In the genomic region with DNA sequence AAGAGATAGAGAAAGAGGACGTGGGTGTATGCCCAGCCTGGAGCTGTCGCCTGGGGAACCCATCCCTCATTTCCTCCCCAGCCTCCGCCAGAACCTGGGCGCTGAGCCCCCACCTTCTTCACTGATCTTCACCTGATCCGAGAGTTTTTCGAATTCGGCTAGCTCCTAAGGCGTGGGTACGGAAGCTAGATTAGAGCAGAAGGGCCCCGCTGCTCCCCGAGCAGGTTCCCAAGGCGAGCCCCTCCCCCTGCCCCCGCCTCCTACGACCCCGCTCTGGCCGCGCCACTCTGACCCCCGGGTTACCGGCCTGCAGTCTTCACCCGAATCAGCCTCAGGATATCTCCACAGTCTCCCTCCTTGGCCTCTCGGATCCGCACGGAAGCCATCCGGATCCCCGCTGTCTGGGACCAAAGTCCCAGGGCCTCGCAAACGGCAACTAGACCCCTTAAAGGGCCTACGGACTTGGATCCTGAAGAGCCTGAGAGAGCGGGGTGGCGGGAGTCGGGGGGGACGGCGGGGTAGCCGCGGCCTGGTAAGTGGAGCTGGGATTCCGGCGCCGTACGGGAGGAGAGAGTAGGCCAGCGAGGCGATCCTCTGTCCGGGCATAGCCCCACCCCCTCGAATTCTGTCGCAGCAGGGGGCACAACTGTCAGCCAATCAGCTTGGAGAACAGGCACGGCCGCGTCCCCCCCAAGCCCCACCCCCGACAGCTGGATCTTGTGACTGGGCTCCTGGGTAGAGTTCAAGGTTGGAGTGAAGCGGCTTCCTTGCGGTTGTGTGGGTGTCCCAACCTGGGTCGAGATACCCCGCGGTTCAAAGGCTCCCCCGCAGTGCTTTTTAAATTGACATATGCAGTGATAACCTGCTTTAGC, we compare ENCODE assay signal across 8 cellular contexts. TPM values are rescaled to one million over a fixed set of nuclear protein-coding genes. Genes with fewer than 3 reads are reported as not detected.
DNase-seq lines count a peak whose midpoint lies in the region; ATAC-seq and TF ChIP-seq lines count a peak whose summit lies in the region.

A gene (minus strand): TSS at position 572 of the 872 bp plus-strand sequence. CDS start 186 bp downstream, at position 386.

- H3K27ac ChIP-seq in coronary artery (peak within 1 kb of the TSS; percentile 68 to 77), layer of hippocampus (ENCODE audit: low read depth, low read length) (peak within 1 kb of the TSS; percentile 95)

- H3K27me3 Mint-ChIP-seq in activated CD4-positive, alpha-beta T cell treated with anti-CD3 and anti-CD28 coated beads, Interleukin-2, amount 10 ng/mL, durations not matched to agents 24 days and 14 days, result peaks cover 1% of the 10 kb centered on the region

- H3K9me3 Mint-ChIP-seq in activated CD4-positive, alpha-beta T cell treated with anti-CD3 and anti-CD28 coated beads, Interleukin-2, amount 10 ng/mL, durations not matched to agents 24 days and 14 days, result no peaks in the 10 kb centered on the region

- H3K27me3 ChIP-seq in layer of hippocampus (ENCODE audit: control insufficient read depth, insufficient read depth, low read length), result no peaks in the 10 kb centered on the region

- intact Hi-C loops in activated CD4-positive, alpha-beta T cell treated with anti-CD3 and anti-CD28 coated beads, Interleukin-2, amount 10 ng/mL, durations not matched to agents 24 days and 14 days (cut with micrococcal nuclease), result loop anchor here (1.0 kb wide), 1 partner anchor 61 kb away; a partner anchor contains a TSS

- peak within 1 kb of the TSS; percentile 91 for H3K4me3 Mint-ChIP-seq in activated CD4-positive, alpha-beta T cell treated with anti-CD3 and anti-CD28 coated beads, Interleukin-2, amount 10 ng/mL, durations not matched to agents 24 days and 14 days

- peaks cover 11% of the 10 kb centered on the region for H3K4me1 Mint-ChIP-seq in activated CD4-positive, alpha-beta T cell treated with anti-CD3 and anti-CD28 coated beads, Interleukin-2, amount 10 ng/mL, durations not matched to agents 24 days and 14 days

- peak within 1 kb of the TSS; percentile 80 for H3K4me3 ChIP-seq in coronary artery

- peak; percentile 66 for ATAC-seq in GM18520 (IDR thresholded peaks at IDR 0.05; ENCODE audit: unreplicated experiment)
- peak; percentile 83 for ATAC-seq in HG03103 (IDR thresholded peaks at IDR 0.05; ENCODE audit: low read depth, unreplicated experiment)

- H3K27ac Mint-ChIP-seq in activated CD4-positive, alpha-beta T cell treated with anti-CD3 and anti-CD28 coated beads, Interleukin-2, amount 10 ng/mL, durations not matched to agents 24 days and 14 days, result peak within 1 kb of the TSS; percentile 80

- DNase-seq in 8988T (peak; percentile 90), NCI-H446 (lab: John Stamatoyannopoulos, UW) (peak; percentile 82 to 91), coronary artery (ENCODE audit: low spot score) (peak; percentile 97)
- peak; percentile 94 for DNase-seq in activated CD4-positive, alpha-beta T cell treated with anti-CD3 and anti-CD28 coated beads, Interleukin-2, amount 10 ng/mL, durations not matched to agents 24 days and 14 days
- DNase-seq in stimulated activated CD4-positive, alpha-beta T cell treated with anti-CD3 and anti-CD28 coated beads, Interleukin-1b, Interleukin-23, amount 100 ng/mL, for 24 hours (ENCODE audit: low read depth in 4 of 4, low spot score in 1 of 4), result peak; percentile 58 to 82 (median 65)

- H3K36me3 Mint-ChIP-seq in activated CD4-positive, alpha-beta T cell treated with anti-CD3 and anti-CD28 coated beads, Interleukin-2, amount 10 ng/mL, durations not matched to agents 24 days and 14 days (ENCODE audit: low read depth), result peaks cover 5% of the 10 kb centered on the region

- no peak for TF ChIP-seq CTCF in coronary artery (IDR thresholded peaks at IDR 0.05)

RNA-seq across cellular contexts. Expression of the gene that starts here (rescaled TPM):
- 16.5 and 17.7 TPM in 2 replicates for total RNA-seq in activated CD4-positive, alpha-beta T cell treated with anti-CD3 and anti-CD28 coated beads, Interleukin-2, amount 10 ng/mL, durations not matched to agents 24 days and 14 days

Comparison
In these comparisons a context has a peak if more than half of its experiments do, and no peak if none do; other contexts are left out.
1. Peak in every context shown above with its lines: DNase-seq, ATAC-seq, H3K4me3 ChIP-seq and H3K27ac ChIP-seq.